In genomic region chr1:217032715-217033367, GRCh38 we compare ENCODE assay signal across 2 cellular contexts.
TF ChIP-seq lines count a peak whose summit lies in the region.

No MANE protein-coding gene starts in this region.

TF ChIP-seq in HepG2, 621 proteins besides CTCF, POLR2A, EP300 and RAD21:
- TF ChIP-seq CEBPB (IDR thresholded peaks at IDR 0.05; ENCODE audit: borderline replicate concordance, low read depth, low read length) (peak; percentile 69; the same call in 1 of the 2 replicates), KLF12 (CRISPR knock-in tag; IDR thresholded peaks at IDR 0.05; ENCODE audit: borderline replicate concordance) (no peak), SMARCC2 (IDR thresholded peaks at IDR 0.05) (no peak), CSRNP2 (CRISPR knock-in tag; conservative IDR thresholded peaks at IDR 0.05; ENCODE audit: low read depth) (no peak)

TF ChIP-seq in H1, 55 proteins besides CTCF, POLR2A, EP300 and RAD21:
- TF ChIP-seq TAF7 (optimal IDR thresholded peaks at IDR 0.05; ENCODE audit: borderline replicate concordance, low read depth, low read length) = no peak
- TF ChIP-seq CEBPB (IDR thresholded peaks at IDR 0.05; ENCODE audit: low read depth, low read length) = peak; percentile 14; the same call in 1 of the 2 replicates
- TF ChIP-seq TEAD4 (IDR thresholded peaks at IDR 0.05; ENCODE audit: low read depth, low read length) = no peak
